In genomic region chr3:73448041-73448440, GRCh38 we compare ENCODE assay signal across 18 cellular contexts.
"Had no signal": no experiment of that assay in that cellular context is flagged by ENCODE, and none has a peak within 500 bp of the region (broad histone marks: within the 10 kb centered on the region; RNA-seq: fewer than 3 reads in every experiment).

No MANE protein-coding gene starts in this region.

- DNase-seq: activated CD4-positive, alpha-beta memory T cell treated with anti-CD3 and anti-CD28 coated beads, Interleukin-2, amount 10 ng/mL, durations not matched to agents 7 days and 5 days; activated CD4-positive, alpha-beta T cell treated with anti-CD3 and anti-CD28 coated beads for 36 hours; activated gamma-delta T cell treated with Interleukin-2 at 50 U/mL for 16 hours; activated T-cell treated with anti-CD3 and anti-CD28 coated beads, Interleukin-2, amount 50 U/mL, for 48 hours; aorta; colonic mucosa; gastrocnemius medialis; islet precursor cell; left ventricle myocardium superior; mesendoderm; sigmoid colon; stimulated activated CD4-positive, alpha-beta T cell treated with anti-CD3 and anti-CD28 coated beads, Interleukin-4, amount 100 ng/mL, for 1 hour; stimulated activated CD8-positive, alpha-beta memory T cell treated with anti-CD3 and anti-CD28 coated beads, Interleukin-4, amount 100 ng/mL, for 48 hours; T1000; testis; upper lobe of right lung; WERI-Rb-1 had no signal

- H3K4me3 ChIP-seq: cardiac muscle cell, colonic mucosa, gastrocnemius medialis, sigmoid colon, testis, upper lobe of right lung had no signal

- H3K27me3 ChIP-seq: cardiac muscle cell, colonic mucosa, gastrocnemius medialis, sigmoid colon, testis, upper lobe of right lung had no signal

- H3K4me1 ChIP-seq: colonic mucosa, testis, upper lobe of right lung had no signal

- H3K36me3 ChIP-seq: cardiac muscle cell, colonic mucosa, gastrocnemius medialis, sigmoid colon, upper lobe of right lung, WERI-Rb-1 had no signal

- H3K27ac ChIP-seq: cardiac muscle cell, colonic mucosa, gastrocnemius medialis, testis, upper lobe of right lung, WERI-Rb-1 had no signal

- H3K9me3 ChIP-seq: colonic mucosa, gastrocnemius medialis, sigmoid colon, testis, upper lobe of right lung had no signal

- ATAC-seq: activated CD4-positive, alpha-beta T cell treated with anti-CD3 and anti-CD28 coated beads for 36 hours; gastrocnemius medialis had no signal
